23 cellular contexts compared by ENCODE assay signal in the genomic region with DNA sequence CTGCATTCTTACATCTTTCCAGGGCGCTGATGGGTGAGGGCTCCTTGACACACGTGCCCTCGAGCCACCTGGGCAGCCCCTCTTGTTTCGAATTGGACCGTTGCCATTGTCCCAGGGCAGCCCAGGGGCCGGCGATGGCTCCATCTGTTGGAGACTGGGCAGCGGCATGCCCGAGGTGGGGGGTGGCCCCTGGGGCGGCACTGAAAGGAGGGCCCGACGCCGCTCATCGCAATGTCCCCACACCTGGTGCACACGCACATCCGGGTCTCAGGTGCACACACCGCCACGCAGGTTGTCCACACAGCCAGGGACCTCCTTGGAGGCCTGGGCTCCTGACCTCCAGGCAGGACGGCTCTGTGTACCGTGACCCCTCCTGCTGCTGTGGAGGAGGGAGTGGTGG. TPM values are rescaled to one million over a fixed set of nuclear protein-coding genes. Genes with fewer than 3 reads are reported as not detected.
"Had no signal": no experiment of that assay in that cellular context is flagged by ENCODE, and none has a peak within 500 bp of the region (broad histone marks: within the 10 kb centered on the region; RNA-seq: fewer than 3 reads in every experiment).

No MANE protein-coding gene starts in this region.

- H3K27ac ChIP-seq: KMS-11, SJSA1, SK-N-MC had no signal

- DNase-seq: Kasumi-1, MM.1S, NCI-H1092 treated with DMSO at 0.1 percent for 48 hours, NCI-H187, NCI-H2029, NCI-H2081 treated with DMSO at 0.1 percent for 48 hours, NCI-H2171, NCI-H226, NCI-H446, NCI-H510A, NCI-H524 treated with DMSO at 0.1 percent for 48 hours, NCI-H69, NCI-H774, Right ventricle myocardium superior, RPMI8226, SIG-M5 had no signal

- H3K4me3 Mint-ChIP-seq: IgD-negative memory B cell had no signal

- H3K4me1 Mint-ChIP-seq: IgD-negative memory B cell had no signal

- H3K4me3 ChIP-seq: K562, SJSA1, SK-N-MC had no signal

- FAIRE-seq: K562, RCC 7860 had no signal

- H3K36me3 Mint-ChIP-seq: IgD-negative memory B cell had no signal

- H3K9ac ChIP-seq: KMS-11 had no signal

- H3K9me3 ChIP-seq: SJSA1 had no signal

- H3K4me2 ChIP-seq: KMS-11 had no signal

- H3K36me3 ChIP-seq: SJSA1 had no signal

- H3K9me3 Mint-ChIP-seq: IgD-negative memory B cell had no signal

- H3K4me1 ChIP-seq: SJSA1 had no signal

RNA-seq across cellular contexts. Expression of a gene that starts 18.0 kb away (rescaled TPM):
- total RNA-seq: M059J, SJSA1 had no signal
- polyA plus RNA-seq: IgD-negative memory B cell had no signal

RNA-seq across cellular contexts. Expression of a gene that starts 30.5 kb away (rescaled TPM):
- total RNA-seq: K562, M059J, Right ventricle myocardium superior, SJSA1 had no signal
- polyA plus RNA-seq: IgD-negative memory B cell, K562 had no signal
